19 cellular contexts compared by ENCODE assay signal in genomic region chr1:109816975-109817535, GRCh38. TPM values are rescaled to one million over a fixed set of nuclear protein-coding genes. Genes with fewer than 3 reads are reported as not detected.
A peak's percentile ranks its signal among the peaks of the same experiment; 100 is the strongest.
DNase-seq lines count a peak whose midpoint lies in the region; ATAC-seq, FAIRE-seq and TF ChIP-seq lines count a peak whose summit lies in the region.
"Had no signal": no experiment of that assay in that cellular context is flagged by ENCODE, and none has a peak within 500 bp of the region (broad histone marks: within the 10 kb centered on the region; RNA-seq: fewer than 3 reads in every experiment).

No MANE protein-coding gene starts in this region.

- CTCF ChIA-PET in activated CD8-positive, alpha-beta memory T cell treated with anti-CD3 and anti-CD28 coated beads, Interleukin-2, amount 10 ng/mL, durations not matched to agents 7 days and 5 days (lab: Charles Lee): interaction anchor here (3.5 kb wide), 1 partner anchor 26 kb away, joined by 11 read pairs; no protein-coding TSS in a partner anchor

- H3K27ac ChIP-seq in OCI-LY3 (ENCODE audit: low read length): no peak overlapping the region
- peak overlapping the region; percentile 66 for H3K27ac ChIP-seq in subcutaneous abdominal adipose tissue (ENCODE audit: low read depth, low read length)
- no peak overlapping the region for H3K27ac ChIP-seq in right lobe of liver
- H3K27ac ChIP-seq: epithelial cell of prostate had no signal

- H3K4me3 ChIP-seq in OCI-LY3 (ENCODE audit: low read length): peak overlapping the region; percentile 9; the same call in 1 of the 2 replicates
- H3K4me3 ChIP-seq in subcutaneous abdominal adipose tissue (ENCODE audit: low read depth in 1 of 5, low read length in 5 of 5): no peak overlapping the region
- H3K4me3 ChIP-seq in right lobe of liver: no peak overlapping the region

- peaks cover 3% of the 10 kb centered on the region for H3K36me3 Mint-ChIP-seq in activated CD8-positive, alpha-beta memory T cell treated with anti-CD3 and anti-CD28 coated beads, Interleukin-2, amount 10 ng/mL, durations not matched to agents 7 days and 5 days

- H3K27me3 ChIP-seq in OCI-LY3 (ENCODE audit: low read depth, low read length) (peaks cover 11% of the 10 kb centered on the region), subcutaneous abdominal adipose tissue (ENCODE audit: control insufficient read depth in 5 of 5, insufficient read depth in 4 of 5, low read length in 5 of 5) (no peaks in the 10 kb centered on the region), right lobe of liver (no peaks in the 10 kb centered on the region)

- H3K36me3 ChIP-seq in OCI-LY3 (replicated peaks; ENCODE audit: low read depth, low read length) (no peaks in the 10 kb centered on the region), subcutaneous abdominal adipose tissue (ENCODE audit: control insufficient read depth in 5 of 5, insufficient read depth in 5 of 5, low read length in 5 of 5) (no peaks in the 10 kb centered on the region), right lobe of liver (no peaks in the 10 kb centered on the region)

- H3K4me2 ChIP-seq in OCI-LY3 (ENCODE audit: low read length): peak overlapping the region; percentile 50

- peak overlapping the region; percentile 11 for H3K27ac Mint-ChIP-seq in activated CD8-positive, alpha-beta memory T cell treated with anti-CD3 and anti-CD28 coated beads, Interleukin-2, amount 10 ng/mL, durations not matched to agents 7 days and 5 days
- H3K27ac Mint-ChIP-seq: activated naive CD8-positive, alpha-beta T cell treated with anti-CD3 and anti-CD28 coated beads for 36 hours; T-helper 1 cell treated with Interleukin-12 subunit alpha and Interleukin-12 subunit beta and Interleukin-4 antibody, amounts not matched to agents 30 μg/mL and 1 μg/mL, for 36 hours had no signal

- intact Hi-C loops in right lobe of liver (cut with DNase I): no loop called here

- H3K9ac ChIP-seq in OCI-LY3 (ENCODE audit: low read length): no peak overlapping the region
- no peak overlapping the region for H3K9ac ChIP-seq in subcutaneous abdominal adipose tissue (ENCODE audit: low read length in 5 of 5)

- no peak for FAIRE-seq in GM12892 (lab: Jason Lieb, UNC)
- FAIRE-seq: small intestine, urothelium cell line had no signal

- peaks cover 56% of the 10 kb centered on the region for H3K4me1 Mint-ChIP-seq in activated CD8-positive, alpha-beta memory T cell treated with anti-CD3 and anti-CD28 coated beads, Interleukin-2, amount 10 ng/mL, durations not matched to agents 7 days and 5 days

- peaks cover 24% of the 10 kb centered on the region for H3K4me1 ChIP-seq in OCI-LY3 (ENCODE audit: low read length)
- peaks cover 16 to 75% (median 66%) of the 10 kb centered on the region in 5 donors for H3K4me1 ChIP-seq in subcutaneous abdominal adipose tissue (ENCODE audit: control insufficient read depth in 5 of 5, insufficient read depth in 5 of 5, low read length in 5 of 5)
- peaks cover 0 to 8% (median 0%) of the 10 kb centered on the region in 4 donors for H3K4me1 ChIP-seq in right lobe of liver

- no peak overlapping the region for H2AFZ ChIP-seq in OCI-LY3 (ENCODE audit: low read depth, low read length)

- TF ChIP-seq POLR2A in right lobe of liver (IDR thresholded peaks at IDR 0.05) (no peak), GM12892 (IDR thresholded peaks at IDR 0.05; ENCODE audit: low read depth, low read length) (no peak)

- peaks cover 3% of the 10 kb centered on the region for H3K9me3 Mint-ChIP-seq in activated CD8-positive, alpha-beta memory T cell treated with anti-CD3 and anti-CD28 coated beads, Interleukin-2, amount 10 ng/mL, durations not matched to agents 7 days and 5 days (ENCODE audit: low read depth)

- 93% methylated on average over 2 of the region's 4 CpGs for WGBS in right lobe of liver (ENCODE audit: insufficient coverage, low coverage, low lambda C conversion rate, missing lambda C conversion rate)

- ATAC-seq in activated CD8-positive, alpha-beta memory T cell treated with anti-CD3 and anti-CD28 coated beads, Interleukin-2, amount 10 ng/mL, durations not matched to agents 7 days and 5 days: no peak
- no peak for ATAC-seq in right lobe of liver
- ATAC-seq in HG03432 (IDR thresholded peaks at IDR 0.05; ENCODE audit: unreplicated experiment): no peak

- H3K9me3 ChIP-seq in OCI-LY3 (ENCODE audit: insufficient read depth, low read length) (0 out of 2 replicates have a peak, but pooled peaks cover 4% of the 10 kb centered on the region), subcutaneous abdominal adipose tissue (ENCODE audit: control insufficient read depth in 5 of 5, low read length in 5 of 5) (peaks cover 3 to 7% (median 4%) of the 10 kb centered on the region in 5 donors), right lobe of liver (peaks cover 0 to 4% (median 0%) of the 10 kb centered on the region in 4 donors)

- no peak overlapping the region for H3K4me3 Mint-ChIP-seq in activated CD8-positive, alpha-beta memory T cell treated with anti-CD3 and anti-CD28 coated beads, Interleukin-2, amount 10 ng/mL, durations not matched to agents 7 days and 5 days
- H3K4me3 Mint-ChIP-seq: activated naive CD8-positive, alpha-beta T cell treated with anti-CD3 and anti-CD28 coated beads for 36 hours; T-helper 1 cell treated with Interleukin-12 subunit alpha and Interleukin-12 subunit beta and Interleukin-4 antibody, amounts not matched to agents 30 μg/mL and 1 μg/mL, for 36 hours had no signal

- no peaks in the 10 kb centered on the region for H3K79me2 ChIP-seq in OCI-LY3 (ENCODE audit: low read length)

- DNase-seq in activated CD8-positive, alpha-beta memory T cell treated with anti-CD3 and anti-CD28 coated beads, Interleukin-2, amount 10 ng/mL, durations not matched to agents 7 days and 5 days: peak; percentile 26
- no peak for DNase-seq in activated CD8-positive, alpha-beta memory T cell treated with anti-CD3 and anti-CD28 coated beads, Interleukin-2, amount 50 U/mL, for 4 hours
- DNase-seq in islet precursor cell (peak; percentile 38), right lobe of liver (no peak), GM12892 (ENCODE audit: insufficient read length) (no peak)
- DNase-seq: activated CD4-positive, alpha-beta T cell treated with anti-CD3 and anti-CD28 coated beads for 48 hours; activated naive CD8-positive, alpha-beta T cell treated with anti-CD3 and anti-CD28 coated beads for 36 hours; glutamatergic neuron; mammary epithelial cell; small intestine; stimulated activated CD4-positive, alpha-beta T cell treated with anti-CD3 and anti-CD28 coated beads, Interleukin-2, amount 100 ng/mL, for 24 hours had no signal

- H3K27me3 Mint-ChIP-seq in activated CD8-positive, alpha-beta memory T cell treated with anti-CD3 and anti-CD28 coated beads, Interleukin-2, amount 10 ng/mL, durations not matched to agents 7 days and 5 days: peaks cover 2% of the 10 kb centered on the region

- TF ChIP-seq CTCF in OCI-LY3 (IDR thresholded peaks at IDR 0.05; ENCODE audit: low read depth, low read length): no peak
- no peak for TF ChIP-seq CTCF in right lobe of liver (IDR thresholded peaks at IDR 0.05)

- H4K20me1 ChIP-seq in OCI-LY3 (ENCODE audit: insufficient read depth, low read length): no peaks in the 10 kb centered on the region

RNA-seq across cellular contexts. Expression of gene EPS8L3, which starts 53.3 kb away (rescaled TPM):
- not detected for total RNA-seq in activated CD8-positive, alpha-beta memory T cell treated with anti-CD3 and anti-CD28 coated beads, Interleukin-2, amount 10 ng/mL, durations not matched to agents 7 days and 5 days
- 1 to 10 TPM in 3 of 6 experiments, not detected in 3; 3.2 to 4.7 (median 3.3) TPM for total RNA-seq in right lobe of liver
- not detected for polyA plus RNA-seq in GM12892 (2012; ENCODE audit: missing spikeins)
- total RNA-seq: A172; activated naive CD8-positive, alpha-beta T cell treated with anti-CD3 and anti-CD28 coated beads for 36 hours; mammary epithelial cell; SK-MEL-5 had no signal
- polyA plus RNA-seq: mammary epithelial cell had no signal

Comparison
In these comparisons a context has a peak if more than half of its experiments do, and no peak if none do; other contexts are left out.
1. DNase-seq: peak in activated CD8-positive, alpha-beta memory T cell treated with anti-CD3 and anti-CD28 coated beads, Interleukin-2, amount 10 ng/mL, durations not matched to agents 7 days and 5 days (single experiment) and islet precursor cell (single experiment); none in activated CD8-positive, alpha-beta memory T cell treated with anti-CD3 and anti-CD28 coated beads, Interleukin-2, amount 50 U/mL, for 4 hours (single experiment), right lobe of liver (0 of 3) and GM12892 (single experiment).